ENCODE assay signal across 8 cellular contexts in genomic region chr5:72815580-72816296, GRCh38. TPM values are rescaled to one million over a fixed set of nuclear protein-coding genes. Genes with fewer than 3 reads are reported as not detected.
DNase-seq lines count a peak whose midpoint lies in the region; ATAC-seq and TF ChIP-seq lines count a peak whose summit lies in the region.

No MANE protein-coding gene starts in this region.

- H3K9me3 Mint-ChIP-seq in chondrocyte (ENCODE audit: low read depth): peaks cover 7% of the 10 kb centered on the region

- intact Hi-C loops in vagina (cut with DNase I): no loop called here

- peaks cover 5% of the 10 kb centered on the region for H3K36me3 Mint-ChIP-seq in chondrocyte (ENCODE audit: low read depth)

- peak overlapping the region; percentile 99 for H3K27ac Mint-ChIP-seq in chondrocyte (ENCODE audit: unreplicated experiment)

- ATAC-seq in GM19351 (IDR thresholded peaks at IDR 0.05; ENCODE audit: unreplicated experiment): no peak

- TF ChIP-seq POLR2A in vagina (IDR thresholded peaks at IDR 0.05): no peak

- no peaks in the 10 kb centered on the region for H3K9me3 ChIP-seq in vagina

- peak overlapping the region; percentile 96 for H3K4me3 ChIP-seq in GM12875 (ENCODE audit: low read depth, low read length)
- peak overlapping the region; percentile 69 to 97 for H3K4me3 ChIP-seq in vagina

- in situ Hi-C loops in GM13976 (cut with MboI; ENCODE audit: low sequenced_read_pairs, unreplicated experiment): loop anchor here (25.0 kb wide), 1 partner anchor 453 kb away; no protein-coding TSS in a partner anchor

- peak overlapping the region; percentile 96 for H3K27ac ChIP-seq in vagina

- no peaks in the 10 kb centered on the region for H3K27me3 ChIP-seq in vagina

- H3K4me3 Mint-ChIP-seq in chondrocyte (ENCODE audit: unreplicated experiment): peak overlapping the region; percentile 94

- TF ChIP-seq CTCF in GM12875 (IDR thresholded peaks at IDR 0.05; ENCODE audit: borderline replicate concordance, insufficient read depth, low read depth, low read length): no peak
- no peak for TF ChIP-seq CTCF in chondrocyte (IDR thresholded peaks at IDR 0.05)
- TF ChIP-seq CTCF in vagina (IDR thresholded peaks at IDR 0.05): no peak
- no peak for TF ChIP-seq CTCF in GM13976 (IDR thresholded peaks at IDR 0.05; ENCODE audit: borderline replicate concordance, control extremely low read depth, extremely low read depth, insufficient read depth, missing control alignments)

- DNase-seq in A172 (ENCODE audit: low spot score) (peak; percentile 21), NCI-H82 treated with DMSO at 0.1 percent for 48 hours (lab: John Stamatoyannopoulos, UW; ENCODE audit: unreplicated experiment) (peak; percentile 58), chondrocyte (ENCODE audit: low spot score) (no peak), midbrain (lab: John Stamatoyannopoulos, UW) (peak; percentile 51), vagina (ENCODE audit: extremely low spot score in 2 of 2) (no peak), GM13976 (ENCODE audit: low spot score) (no peak)

- H3K36me3 ChIP-seq in vagina: no peaks in the 10 kb centered on the region

- peaks cover 30% of the 10 kb centered on the region for H3K4me1 Mint-ChIP-seq in chondrocyte (ENCODE audit: low read depth)

- no peaks in the 10 kb centered on the region for H3K27me3 Mint-ChIP-seq in chondrocyte (ENCODE audit: low read depth)

- H3K4me1 ChIP-seq in vagina: peaks cover 27% of the 10 kb centered on the region

RNA-seq across cellular contexts. Expression of gene TNPO1, which starts 0.7 kb away (rescaled TPM):
- 207 and 347 TPM in 2 replicates for total RNA-seq in A172 (2014; rRNA removed; shearing (Covaris generic))
- 123 to 132 TPM (median 132 TPM) in 3 replicates for total RNA-seq in chondrocyte
- total RNA-seq in vagina: 72.7 TPM

Comparison
In these comparisons a context has a peak if more than half of its experiments do, and no peak if none do; other contexts are left out.
1. DNase-seq: peak in A172 (single experiment), NCI-H82 treated with DMSO at 0.1 percent for 48 hours (single experiment) and midbrain (single experiment); none in chondrocyte (single experiment), vagina (0 of 2) and GM13976 (single experiment).